Comparison of ENCODE assay signal across 10 cellular contexts in the genomic region with DNA sequence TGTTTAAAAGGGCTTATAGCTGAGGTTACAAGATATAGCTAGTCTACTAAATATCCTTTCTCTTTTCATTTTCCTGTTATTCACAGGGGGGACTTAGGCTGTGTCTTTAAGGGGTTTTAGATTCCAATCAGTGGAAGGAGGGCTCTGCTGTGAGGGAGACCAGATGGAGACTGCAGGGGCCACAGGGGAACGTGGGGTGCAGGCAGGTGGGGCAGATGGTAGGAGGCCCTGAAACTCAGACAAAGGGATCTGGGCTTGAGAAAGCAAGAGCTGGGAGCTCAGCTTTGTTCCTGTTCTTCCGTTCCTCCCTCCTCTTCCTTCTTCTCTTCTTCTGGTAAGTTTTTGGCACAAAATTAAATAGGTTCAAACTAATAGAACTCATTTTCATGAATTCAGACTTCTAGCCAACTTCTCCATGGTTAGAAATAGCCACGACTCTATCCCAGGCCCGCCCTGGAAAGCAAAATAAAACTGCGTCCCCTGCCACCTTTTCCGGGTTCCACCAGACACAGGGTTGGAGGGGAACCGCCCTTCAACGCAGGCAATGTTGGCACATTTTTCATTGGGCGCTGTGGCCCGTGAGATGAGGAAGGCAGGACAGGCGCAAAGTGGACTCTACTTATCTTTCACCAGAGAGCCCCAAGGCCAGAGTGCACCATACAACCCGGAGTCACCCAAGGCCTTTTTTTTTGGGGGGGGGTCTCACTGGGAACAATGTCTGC. TPM values are rescaled to one million over a fixed set of nuclear protein-coding genes. Genes with fewer than 3 reads are reported as not detected.
DNase-seq lines count a peak whose midpoint lies in the region; TF ChIP-seq lines count a peak whose summit lies in the region.
"Had no signal": no experiment of that assay in that cellular context is flagged by ENCODE, and none has a peak within 500 bp of the region (broad histone marks: within the 10 kb centered on the region; RNA-seq: fewer than 3 reads in every experiment).

No MANE protein-coding gene starts in this region.

- no peak overlapping the region for H2AFZ ChIP-seq in hepatocyte

- DNase-seq in DMS 273 (lab: John Stamatoyannopoulos, UW; ENCODE audit: unreplicated experiment) (peak; percentile 14), DMS 273 treated with DMSO at 0.1 percent for 48 hours (lab: John Stamatoyannopoulos, UW) (no peak), hepatocyte (ENCODE audit: low spot score) (no peak), stomach (peak; percentile 79), retina (no peak), UCSD-AML1 (lab: John Stamatoyannopoulos, UW; ENCODE audit: unreplicated experiment) (no peak), HAP-1 (ENCODE audit: low spot score in 2 of 2) (no peak)
- DNase-seq in activated CD4-positive, alpha-beta T cell treated with anti-CD3 and anti-CD28 coated beads, Interleukin-2, amount 50 U/mL, for 1 hour, result peak; percentile 50
- DNase-seq: HFFc6 had no signal

- no peak for TF ChIP-seq POLR2A in stomach (IDR thresholded peaks at IDR 0.05)

- TF ChIP-seq CTCF in hepatocyte (IDR thresholded peaks at IDR 0.05; ENCODE audit: poor library complexity) (no peak), stomach (IDR thresholded peaks at IDR 0.05) (no peak)

- H3K4me1 ChIP-seq in hepatocyte (ENCODE audit: insufficient read depth) (peaks cover 7% of the 10 kb centered on the region), stomach (peaks cover 0 to 15% (median 5%) of the 10 kb centered on the region in 4 donors), HAP-1 (peaks cover 22% of the 10 kb centered on the region)

- TF ChIP-seq EP300 in stomach (IDR thresholded peaks at IDR 0.05), result no peak

- peaks cover 32% of the 10 kb centered on the region for H3K79me2 ChIP-seq in hepatocyte

- intact Hi-C loops in stomach (cut with DNase I; ENCODE audit: low total_unique reads), result no loop called here

- H4K20me1 ChIP-seq in hepatocyte (ENCODE audit: insufficient read depth, poor library complexity, severe bottlenecking), result peaks cover 4% of the 10 kb centered on the region

- no peaks in the 10 kb centered on the region for H3K9me3 ChIP-seq in hepatocyte (ENCODE audit: low read depth)
- peaks cover 0 to 7% (median 0%) of the 10 kb centered on the region in 4 donors for H3K9me3 ChIP-seq in stomach
- no peaks in the 10 kb centered on the region for H3K9me3 ChIP-seq in HAP-1

- in situ Hi-C loops in HAP-1 (cut with MboI; ENCODE audit: low sequenced_read_pairs), result loop anchor here (25.0 kb wide), 1 partner anchor 1066 kb away; a partner anchor contains a TSS

- H3K36me3 ChIP-seq in hepatocyte (replicated peaks; ENCODE audit: insufficient read depth, low read depth) (no peaks in the 10 kb centered on the region), stomach (peaks cover 0 to 3% (median 0%) of the 10 kb centered on the region in 4 donors), HAP-1 (replicated peaks) (peaks cover 11% of the 10 kb centered on the region)

- H3K27ac ChIP-seq in hepatocyte (peak overlapping the region; percentile 50), stomach (peak overlapping the region; percentile 90 to 97 (median 94))
- H3K27ac ChIP-seq: 22Rv1 had no signal

- 91% methylated on average over 12 of the region's 12 CpGs for WGBS in hepatocyte (ENCODE audit: low lambda C conversion rate, missing lambda C conversion rate)
- 21 to 52% (median 37%) methylated on average over 12 of the region's 12 CpGs for WGBS in stomach, 5 donors

- H3K4me2 ChIP-seq in hepatocyte, result peak overlapping the region; percentile 60

- no peaks in the 10 kb centered on the region for H3K9me2 ChIP-seq in hepatocyte (replicated peaks; ENCODE audit: insufficient read depth)

- H3K27me3 ChIP-seq in hepatocyte (no peaks in the 10 kb centered on the region), stomach (peaks cover 0 to 18% (median 0%) of the 10 kb centered on the region in 3 donors), HAP-1 (ENCODE audit: low read depth) (no peaks in the 10 kb centered on the region)

- H3K4me3 ChIP-seq in hepatocyte (no peak overlapping the region), stomach (peak overlapping the region in 2 of 4 donors; percentile 7 to 20), HAP-1 (no peak overlapping the region)

RNA-seq across cellular contexts. Expression of a gene that starts 3.5 kb away (rescaled TPM):
- total RNA-seq in hepatocyte (6,141 and 6,242 TPM in 2 replicates), stomach (1,000 to 10,000 TPM; 1,734 to 4,964 (median 2,895) TPM)
- polyA plus RNA-seq in hepatocyte (9,038 and 9,758 TPM in 2 replicates), stomach (over 10,000 TPM in 2 of 3 donors, 1,000 to 10,000 TPM in 1; 4,831 to 14,609 (median 13,196) TPM)

Comparison
In these comparisons a context has a peak if more than half of its experiments do, and no peak if none do; other contexts are left out.
1. DNase-seq: peak in DMS 273 (single experiment), activated CD4-positive, alpha-beta T cell treated with anti-CD3 and anti-CD28 coated beads, Interleukin-2, amount 50 U/mL, for 1 hour (single experiment) and stomach (single experiment); none in DMS 273 treated with DMSO at 0.1 percent for 48 hours (single experiment), hepatocyte (single experiment), retina (single experiment), UCSD-AML1 (single experiment) and HAP-1 (0 of 2).